In the genomic region with DNA sequence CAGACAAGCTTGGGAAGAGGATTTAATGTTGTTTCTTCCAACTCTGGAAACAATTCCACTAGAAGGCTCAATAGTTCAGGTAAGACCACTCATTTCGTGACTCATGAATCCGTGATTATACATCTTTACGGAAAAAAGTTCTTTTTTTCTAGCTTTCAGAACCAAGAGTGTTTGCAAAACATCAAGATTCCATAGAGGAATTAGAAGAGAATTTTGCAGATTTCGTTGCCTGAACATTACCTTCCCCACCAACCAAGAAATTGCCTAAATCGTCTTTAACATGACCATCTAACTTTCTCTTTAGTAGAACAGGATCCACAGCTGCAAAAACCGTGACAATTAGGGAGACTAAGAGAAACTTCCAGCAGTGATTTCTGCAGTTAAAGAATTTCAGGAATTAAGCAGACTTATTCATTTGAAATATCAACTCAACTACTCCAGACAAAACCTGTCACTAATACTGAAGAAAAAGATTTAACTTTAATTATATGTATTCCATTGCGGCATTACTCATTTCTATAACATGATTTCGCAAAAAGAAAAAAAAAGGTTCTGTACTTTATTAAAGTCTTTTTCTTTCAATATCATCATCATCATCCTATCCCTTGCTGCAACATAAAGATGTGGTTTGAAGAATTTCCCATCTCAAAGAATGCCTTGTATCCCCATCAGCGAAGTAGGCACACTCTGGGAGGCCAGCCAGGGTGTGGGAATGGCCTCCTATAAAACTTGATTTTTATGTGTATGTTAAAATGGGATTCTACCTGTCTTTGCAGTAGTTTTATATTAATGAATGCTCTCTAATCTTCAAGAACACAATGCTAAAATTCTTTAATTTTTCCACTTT, we compare ENCODE assay signal across 8 cellular contexts. TPM values are rescaled to one million over a fixed set of nuclear protein-coding genes. Genes with fewer than 3 reads are reported as not detected.
A peak's percentile ranks its signal among the peaks of the same experiment; 100 is the strongest.
DNase-seq lines count a peak whose midpoint lies in the region; ATAC-seq and TF ChIP-seq lines count a peak whose summit lies in the region.

No MANE protein-coding gene starts in this region.

- H3K79me2 ChIP-seq in PC-3 (ENCODE audit: low read length): peaks cover 26% of the 10 kb centered on the region
- peaks cover 5% of the 10 kb centered on the region for H3K79me2 ChIP-seq in trophoblast cell (ENCODE audit: control insufficient read depth, insufficient read depth, low read length, poor library complexity)

- peaks cover 15% of the 10 kb centered on the region for H3K36me3 Mint-ChIP-seq in Caco-2 (ENCODE audit: insufficient read depth, unreplicated experiment)

- H3F3A ChIP-seq in PC-3 (ENCODE audit: low read length, unreplicated experiment): no peaks in the 10 kb centered on the region

- H3K14ac ChIP-seq in trophoblast cell (ENCODE audit: low read length): no peak overlapping the region

- H3K4me3 Mint-ChIP-seq in Caco-2 (ENCODE audit: unreplicated experiment): peak overlapping the region; percentile 91

- intact Hi-C loops in Caco-2 (cut with micrococcal nuclease; ENCODE audit: unreplicated experiment): loop anchor here (1.0 to 10.0 kb wide), 3 partner anchors 11 to 238 kb away; a partner anchor contains a TSS
- intact Hi-C loops in PC-3 (cut with micrococcal nuclease): loop anchor here (5.0 kb wide), 3 partner anchors 40 to 135 kb away; no protein-coding TSS in a partner anchor
- intact Hi-C loops in esophagus squamous epithelium (cut with DNase I): no loop called here

- H4K20me1 ChIP-seq in PC-3 (ENCODE audit: low read length): no peaks in the 10 kb centered on the region

- H3K18ac ChIP-seq in trophoblast cell (ENCODE audit: low read length): no peak overlapping the region

- H3K4me2 ChIP-seq in PC-3 (ENCODE audit: low read length): peak overlapping the region; percentile 84
- H3K4me2 ChIP-seq in trophoblast cell (ENCODE audit: low read length): peak overlapping the region; percentile 31

- no peak overlapping the region for H2BK12ac ChIP-seq in trophoblast cell (ENCODE audit: low read length)

- DNase-seq in Caco-2 (no peak), PC-3 (no peak), esophagus squamous epithelium (lab: John Stamatoyannopoulos, UW) (no peak), trophoblast cell (no peak), dedifferentiated amniotic fluid mesenchymal stem cell (ENCODE audit: extremely low spot score) (no peak), AG20443 (ENCODE audit: low spot score) (no peak), SHP77 (lab: John Stamatoyannopoulos, UW) (no peak)

- H3K27ac ChIP-seq in PC-3 (ENCODE audit: low read length) (no peak overlapping the region), esophagus squamous epithelium (peak overlapping the region in 3 of 4 donors; percentile 60 to 97 (median 95)), trophoblast cell (ENCODE audit: low read depth, low read length) (peak overlapping the region; percentile 67)

- H3K27me3 ChIP-seq in Caco-2 (replicated peaks; ENCODE audit: control insufficient read depth, insufficient read depth, low read length) (no peaks in the 10 kb centered on the region), PC-3 (ENCODE audit: low read length) (no peaks in the 10 kb centered on the region), esophagus squamous epithelium (no peaks in the 10 kb centered on the region), trophoblast cell (ENCODE audit: insufficient read depth, low read length) (no peaks in the 10 kb centered on the region)

- H3K4me1 ChIP-seq in Caco-2 (peaks cover 22% of the 10 kb centered on the region), PC-3 (ENCODE audit: insufficient read depth, low read length) (peaks cover 21% of the 10 kb centered on the region), esophagus squamous epithelium (peaks cover 0 to 57% (median 23%) of the 10 kb centered on the region in 3 donors), trophoblast cell (ENCODE audit: control insufficient read depth in 1 of 2, insufficient read depth in 2 of 2, low read length in 2 of 2) (peaks cover 0 to 2% of the 10 kb centered on the region in 2 experiments)

- POLR2A ChIA-PET in Caco-2 (lab: Charles Lee) (no interaction called here), PC-3 (lab: Charles Lee; ENCODE audit: unreplicated experiment) (interaction anchor here (0.7 kb wide), 1 partner anchor 106 kb away, joined by 3 read pairs; no protein-coding TSS in a partner anchor)

- no peak overlapping the region for H3K23ac ChIP-seq in trophoblast cell (ENCODE audit: low read length)

- H3K9ac ChIP-seq in PC-3 (ENCODE audit: low read length) (no peak overlapping the region), trophoblast cell (ENCODE audit: low read length) (no peak overlapping the region)

- H4K91ac ChIP-seq in trophoblast cell (ENCODE audit: low read depth, low read length): no peak overlapping the region

- WGBS in esophagus squamous epithelium, 2 donors: 23 to 38% methylated on average over 9 of the region's 9 CpGs
- no CpG with 5 or more reads among the region's 9 CpGs for WGBS in trophoblast cell (ENCODE audit: extremely low coverage, insufficient coverage, insufficient read length)

- no peak overlapping the region for H3K4me3 ChIP-seq in Caco-2 (ENCODE audit: low read depth, low read length)
- H3K4me3 ChIP-seq in PC-3 (ENCODE audit: low read length): peak overlapping the region; percentile 88
- peak overlapping the region in 3 of 4 donors; percentile 30 to 93 (median 73) for H3K4me3 ChIP-seq in esophagus squamous epithelium
- no peak overlapping the region for H3K4me3 ChIP-seq in trophoblast cell (ENCODE audit: low read depth, low read length)

- H3K9me3 Mint-ChIP-seq in Caco-2 (ENCODE audit: unreplicated experiment): no peaks in the 10 kb centered on the region

- no peaks in the 10 kb centered on the region for H3K27me3 Mint-ChIP-seq in Caco-2 (ENCODE audit: insufficient read depth, unreplicated experiment)

- H3K4me1 Mint-ChIP-seq in Caco-2 (ENCODE audit: low read depth, unreplicated experiment): peaks cover 16% of the 10 kb centered on the region

- TF ChIP-seq POLR2A in esophagus squamous epithelium (IDR thresholded peaks at IDR 0.05): no peak

- H2AK5ac ChIP-seq in trophoblast cell (ENCODE audit: low read length): no peak overlapping the region

- H3K36me3 ChIP-seq in Caco-2 (ENCODE audit: control insufficient read depth, insufficient read depth, low read length) (no peaks in the 10 kb centered on the region), PC-3 (ENCODE audit: low read depth, low read length) (no peaks in the 10 kb centered on the region), esophagus squamous epithelium (no peaks in the 10 kb centered on the region), trophoblast cell (ENCODE audit: control insufficient read depth in 1 of 2, insufficient read depth in 2 of 2, low read length in 2 of 2) (no peaks in the 10 kb centered on the region)

- no peaks in the 10 kb centered on the region for H3K9me3 ChIP-seq in Caco-2
- no peaks in the 10 kb centered on the region for H3K9me3 ChIP-seq in PC-3 (ENCODE audit: low read length)
- no peaks in the 10 kb centered on the region for H3K9me3 ChIP-seq in esophagus squamous epithelium
- no peaks in the 10 kb centered on the region for H3K9me3 ChIP-seq in trophoblast cell (ENCODE audit: insufficient read depth, low read depth, low read length)

- no TSS peak for BruUV-seq in Caco-2 (replicated peaks; lab: Mats Ljungman, UMichigan)
- no TSS peak for BruUV-seq in PC-3 (replicated peaks; lab: Mats Ljungman, UMichigan)

- H3K4ac ChIP-seq in trophoblast cell (ENCODE audit: low read depth, low read length): no peak overlapping the region

- no peaks in the 10 kb centered on the region for H3K9me2 ChIP-seq in PC-3 (replicated peaks; ENCODE audit: low read length)

- no peak overlapping the region for H4K8ac ChIP-seq in trophoblast cell (ENCODE audit: low read depth, low read length)

- H3K79me1 ChIP-seq in trophoblast cell (ENCODE audit: low read length): peaks cover 13% of the 10 kb centered on the region

- peak overlapping the region; percentile 88 for H3K27ac Mint-ChIP-seq in Caco-2 (ENCODE audit: unreplicated experiment)

- TF ChIP-seq CTCF in Caco-2 (IDR thresholded peaks at IDR 0.05; ENCODE audit: insufficient read depth in 1 of 2, low read depth in 1 of 2, low read length in 1 of 2, severe bottlenecking in 1 of 2, unreplicated experiment in 1 of 2) (no peak), PC-3 (conservative IDR thresholded peaks at IDR 0.05; ENCODE audit: low read depth, low read length) (no peak), esophagus squamous epithelium (IDR thresholded peaks at IDR 0.05) (no peak)

- H2AFZ ChIP-seq in PC-3 (ENCODE audit: low read length): no peak overlapping the region
- H2AFZ ChIP-seq in trophoblast cell (ENCODE audit: insufficient read depth, low read length, poor library complexity): no peak overlapping the region

- CTCF ChIA-PET in Caco-2 (lab: Charles Lee): no interaction called here
- CTCF ChIA-PET in PC-3 (lab: Charles Lee): no interaction called here

- H2BK120ac ChIP-seq in trophoblast cell (ENCODE audit: insufficient read depth, low read length, poor library complexity): no peak overlapping the region

- no peak overlapping the region for H2BK5ac ChIP-seq in trophoblast cell (ENCODE audit: low read depth, low read length, poor library complexity)

- no peak overlapping the region for H4K12ac ChIP-seq in trophoblast cell (ENCODE audit: low read depth, low read length)

- no peak for ATAC-seq in PC-3
- ATAC-seq in HG02798 (IDR thresholded peaks at IDR 0.05; ENCODE audit: poor library complexity, unreplicated experiment): no peak

RNA-seq across cellular contexts. Expression of a gene that starts 1.9 kb away (rescaled TPM):
- total RNA-seq in Caco-2 (2022) (87.9 and 88.1 TPM in 2 replicates), PC-3 (2014; rRNA removed) (23.1 and 23.6 TPM in 2 replicates), esophagus squamous epithelium (10 to 100 TPM; 36.7 to 69.8 (median 67.7) TPM)
- polyA plus RNA-seq in trophoblast cell (2013): 21.4 and 23.7 TPM in 2 replicates

Comparison
In these comparisons a context has a peak if more than half of its experiments do, and no peak if none do; other contexts are left out.
1. H3K4me3 ChIP-seq: peak in PC-3 (single experiment) and esophagus squamous epithelium (3 of 4); none in Caco-2 (single experiment) and trophoblast cell (single experiment).